In the genomic region with DNA sequence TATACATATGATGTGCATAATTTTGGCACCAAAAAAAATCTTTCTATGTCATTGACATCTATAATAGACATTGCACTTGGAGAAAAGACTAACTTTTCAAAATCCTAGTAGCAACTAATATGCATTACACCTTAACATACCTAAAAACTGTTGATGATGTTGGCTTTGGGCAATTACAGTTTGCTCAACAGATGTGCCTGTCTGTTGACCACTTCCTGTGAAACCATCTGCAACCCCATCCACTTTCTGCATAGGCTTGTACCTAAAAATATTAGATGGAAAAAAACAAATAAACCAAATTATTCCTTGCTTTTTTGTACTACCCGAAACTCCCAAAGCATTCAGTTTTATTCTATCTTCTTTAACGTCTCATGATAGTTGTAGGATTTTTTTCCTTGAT, we compare ENCODE assay signal across 24 cellular contexts.
A peak's percentile ranks its signal among the peaks of the same experiment; 100 is the strongest.
DNase-seq lines count a peak whose midpoint lies in the region; ATAC-seq and TF ChIP-seq lines count a peak whose summit lies in the region.
"Had no signal": no experiment of that assay in that cellular context is flagged by ENCODE, and none has a peak within 500 bp of the region (broad histone marks: within the 10 kb centered on the region; RNA-seq: fewer than 3 reads in every experiment).

No MANE protein-coding gene starts in this region.

- H3K36me3 Mint-ChIP-seq in activated CD8-positive, alpha-beta memory T cell treated with anti-CD3 and anti-CD28 coated beads, Interleukin-2, amount 10 ng/mL, durations not matched to agents 7 days and 5 days = peaks cover under 1% of the 10 kb centered on the region

- peak overlapping the region; percentile 69; the same call in 1 of the 2 replicates for H2AFZ ChIP-seq in OCI-LY7 (ENCODE audit: low read length)

- H3K9me3 ChIP-seq in OCI-LY7 (ENCODE audit: low read length) = peaks cover 7% of the 10 kb centered on the region; the same call in 1 of the 2 replicates
- H3K9me3 ChIP-seq: breast epithelium, neutrophil, tibial nerve had no signal

- CTCF ChIA-PET in OCI-LY7 (lab: Charles Lee; ENCODE audit: unreplicated experiment) = no interaction called here
- CTCF ChIA-PET in activated CD8-positive, alpha-beta memory T cell treated with anti-CD3 and anti-CD28 coated beads, Interleukin-2, amount 10 ng/mL, durations not matched to agents 7 days and 5 days (lab: Charles Lee) = no interaction called here

- H3K27me3 Mint-ChIP-seq in activated CD8-positive, alpha-beta memory T cell treated with anti-CD3 and anti-CD28 coated beads, Interleukin-2, amount 10 ng/mL, durations not matched to agents 7 days and 5 days = no peaks in the 10 kb centered on the region
- H3K27me3 Mint-ChIP-seq: activated B cell treated with CpG ODN at 0.5 μM for 24 hours; activated naive CD8-positive, alpha-beta T cell treated with anti-CD3 and anti-CD28 coated beads, Interleukin-2, amount 10 ng/mL, durations not matched to agents 7 days and 5 days; B cell; stimulated activated memory B cell treated with anti-CD40 and anti-IgM and Interleukin-4, amounts not matched to agents 10 μg/mL and 1 μg/mL and 100 μg/mL, for 72 hours had no signal

- H3K4me2 ChIP-seq in OCI-LY7 (ENCODE audit: low read length) = peak overlapping the region; percentile 68

- H4K20me1 ChIP-seq in OCI-LY7 (ENCODE audit: insufficient read depth, low read length) = no peaks in the 10 kb centered on the region

- H3K27ac ChIP-seq in OCI-LY7 (ENCODE audit: low read depth, low read length, poor library complexity, severe bottlenecking) = peak overlapping the region; percentile 73
- H3K27ac ChIP-seq: breast epithelium, neutrophil, tibial nerve had no signal

- BruUV-seq in OCI-LY7 (replicated peaks; lab: Mats Ljungman, UMichigan) = no TSS peak

- no peak overlapping the region for H3K27ac Mint-ChIP-seq in activated CD8-positive, alpha-beta memory T cell treated with anti-CD3 and anti-CD28 coated beads, Interleukin-2, amount 10 ng/mL, durations not matched to agents 7 days and 5 days
- H3K27ac Mint-ChIP-seq: activated B cell treated with CpG ODN at 0.5 μM for 24 hours; activated CD8-positive, alpha-beta T cell treated with anti-CD3 and anti-CD28 coated beads, Interleukin-2, amount 10 ng/mL, durations not matched to agents 7 days and 5 days; activated naive CD8-positive, alpha-beta T cell treated with anti-CD3 and anti-CD28 coated beads, Interleukin-2, amount 10 ng/mL, durations not matched to agents 7 days and 5 days; activated T-cell treated with anti-CD3 and anti-CD28 coated beads, Interleukin-2, amount 50 U/mL, for 72 hours; B cell; HFFc6; stimulated activated memory B cell treated with anti-CD40 and anti-IgM and Interleukin-4, amounts not matched to agents 10 μg/mL and 1 μg/mL and 100 μg/mL, for 72 hours; T-helper 1 cell treated with Interleukin-12 subunit alpha and Interleukin-12 subunit beta and Interleukin-4 antibody, amounts not matched to agents 30 μg/mL and 1 μg/mL, for 36 hours had no signal

- peaks cover 9% of the 10 kb centered on the region for H3K36me3 ChIP-seq in OCI-LY7 (ENCODE audit: insufficient read depth, low read length)
- H3K36me3 ChIP-seq: breast epithelium, neutrophil had no signal

- H3K4me3 Mint-ChIP-seq in activated CD8-positive, alpha-beta memory T cell treated with anti-CD3 and anti-CD28 coated beads, Interleukin-2, amount 10 ng/mL, durations not matched to agents 7 days and 5 days = no peak overlapping the region
- H3K4me3 Mint-ChIP-seq: activated B cell treated with CpG ODN at 0.5 μM for 24 hours; activated CD8-positive, alpha-beta T cell treated with anti-CD3 and anti-CD28 coated beads, Interleukin-2, amount 10 ng/mL, durations not matched to agents 7 days and 5 days; activated naive CD8-positive, alpha-beta T cell treated with anti-CD3 and anti-CD28 coated beads, Interleukin-2, amount 10 ng/mL, durations not matched to agents 7 days and 5 days; activated T-cell treated with anti-CD3 and anti-CD28 coated beads, Interleukin-2, amount 50 U/mL, for 72 hours; B cell; HFFc6; stimulated activated memory B cell treated with anti-CD40 and anti-IgM and Interleukin-4, amounts not matched to agents 10 μg/mL and 1 μg/mL and 100 μg/mL, for 72 hours; T-helper 1 cell treated with Interleukin-12 subunit alpha and Interleukin-12 subunit beta and Interleukin-4 antibody, amounts not matched to agents 30 μg/mL and 1 μg/mL, for 36 hours had no signal

- intact Hi-C loops in OCI-LY7 (cut with micrococcal nuclease; ENCODE audit: unreplicated experiment) = loop anchor here (5.0 kb wide), 1 partner anchor 250 kb away; the partner anchor contains the start of gene RFX3
- intact Hi-C loops in left cardiac atrium (cut with DNase I) = no loop called here

- H3K4me1 ChIP-seq in OCI-LY7 (ENCODE audit: insufficient read depth, low read length, poor library complexity, severe bottlenecking) = peaks cover 38% of the 10 kb centered on the region
- H3K4me1 ChIP-seq: breast epithelium, tibial nerve had no signal

- H3K9me2 ChIP-seq in OCI-LY7 (ENCODE audit: insufficient read depth, low read length) = no peaks in the 10 kb centered on the region

- no peaks in the 10 kb centered on the region for H3K79me2 ChIP-seq in OCI-LY7 (ENCODE audit: insufficient read depth, low read depth, low read length)

- no peaks in the 10 kb centered on the region for H3K9me3 Mint-ChIP-seq in activated CD8-positive, alpha-beta memory T cell treated with anti-CD3 and anti-CD28 coated beads, Interleukin-2, amount 10 ng/mL, durations not matched to agents 7 days and 5 days (ENCODE audit: low read depth)
- H3K9me3 Mint-ChIP-seq: activated B cell treated with CpG ODN at 0.5 μM for 24 hours; activated naive CD8-positive, alpha-beta T cell treated with anti-CD3 and anti-CD28 coated beads, Interleukin-2, amount 10 ng/mL, durations not matched to agents 7 days and 5 days; activated T-cell treated with anti-CD3 and anti-CD28 coated beads, Interleukin-2, amount 50 U/mL, for 72 hours; HFFc6; stimulated activated memory B cell treated with anti-CD40 and anti-IgM and Interleukin-4, amounts not matched to agents 10 μg/mL and 1 μg/mL and 100 μg/mL, for 72 hours; T-helper 1 cell treated with Interleukin-12 subunit alpha and Interleukin-12 subunit beta and Interleukin-4 antibody, amounts not matched to agents 30 μg/mL and 1 μg/mL, for 36 hours had no signal

- peak overlapping the region; percentile 47 for H3K4me3 ChIP-seq in OCI-LY7 (ENCODE audit: low read depth, low read length, poor library complexity, severe bottlenecking)
- H3K4me3 ChIP-seq: breast epithelium, tibial nerve had no signal

- POLR2A ChIA-PET in OCI-LY7 (lab: Charles Lee) = interaction anchor here (0.7 kb wide), 1 partner anchor 1518 kb away, joined by 3 read pairs; no protein-coding TSS in a partner anchor

- no peak for TF ChIP-seq CTCF in OCI-LY7 (conservative IDR thresholded peaks at IDR 0.05; ENCODE audit: low read length)

- DNase-seq in OCI-LY7 (ENCODE audit: low spot score) (peak; percentile 84), left cardiac atrium (no peak)
- DNase-seq in stimulated activated CD4-positive, alpha-beta T cell treated with anti-CD3 and anti-CD28 coated beads, Interleukin-2, amount 100 ng/mL, for 24 hours = no peak
- no peak for DNase-seq in activated CD8-positive, alpha-beta memory T cell treated with anti-CD3 and anti-CD28 coated beads, Interleukin-2, amount 10 ng/mL, durations not matched to agents 7 days and 5 days
- DNase-seq: activated B cell treated with CpG ODN at 0.5 μM for 24 hours; activated CD8-positive, alpha-beta T cell treated with anti-CD3 and anti-CD28 coated beads, Interleukin-2, amount 10 ng/mL, durations not matched to agents 7 days and 5 days; activated naive CD8-positive, alpha-beta T cell treated with anti-CD3 and anti-CD28 coated beads, Interleukin-2, amount 10 ng/mL, durations not matched to agents 7 days and 5 days; activated T-cell treated with anti-CD3 and anti-CD28 coated beads, Interleukin-2, amount 50 U/mL, for 72 hours; erythroblast; HFFc6; NCI-H187 treated with DMSO at 0.1 percent for 48 hours; NCI-H446 treated with DMSO at 0.1 percent for 48 hours; retina; SIG-M5 had no signal

- H3K4me1 Mint-ChIP-seq in activated CD8-positive, alpha-beta memory T cell treated with anti-CD3 and anti-CD28 coated beads, Interleukin-2, amount 10 ng/mL, durations not matched to agents 7 days and 5 days = peaks cover 6% of the 10 kb centered on the region
- H3K4me1 Mint-ChIP-seq: stimulated activated memory B cell treated with anti-CD40 and anti-IgM and Interleukin-4, amounts not matched to agents 10 μg/mL and 1 μg/mL and 100 μg/mL, for 72 hours had no signal

- ATAC-seq in GM18517 (IDR thresholded peaks at IDR 0.05; ENCODE audit: unreplicated experiment) (peak; percentile 53), GM21447 (IDR thresholded peaks at IDR 0.05; ENCODE audit: unreplicated experiment) (peak; percentile 68), HG02981 (IDR thresholded peaks at IDR 0.05; ENCODE audit: unreplicated experiment) (peak; percentile 46), HG03521 (IDR thresholded peaks at IDR 0.05; ENCODE audit: unreplicated experiment) (no peak), left cardiac atrium (no peak)
- no peak for ATAC-seq in activated CD8-positive, alpha-beta memory T cell treated with anti-CD3 and anti-CD28 coated beads, Interleukin-2, amount 10 ng/mL, durations not matched to agents 7 days and 5 days
- ATAC-seq: activated CD8-positive, alpha-beta T cell treated with anti-CD3 and anti-CD28 coated beads, Interleukin-2, amount 10 ng/mL, durations not matched to agents 7 days and 5 days; activated T-cell treated with anti-CD3 and anti-CD28 coated beads, Interleukin-2, amount 50 U/mL, for 72 hours; stimulated activated memory B cell treated with anti-CD40 and anti-IgM and Interleukin-4, amounts not matched to agents 10 μg/mL and 1 μg/mL and 100 μg/mL, for 72 hours had no signal

Comparison
In these comparisons a context has a peak if more than half of its experiments do, and no peak if none do; other contexts are left out.
1. ATAC-seq: peak in GM18517 (single experiment), GM21447 (single experiment) and HG02981 (single experiment); none in activated CD8-positive, alpha-beta memory T cell treated with anti-CD3 and anti-CD28 coated beads, Interleukin-2, amount 10 ng/mL, durations not matched to agents 7 days and 5 days (single experiment), HG03521 (single experiment) and left cardiac atrium (0 of 2).